In genomic region chrX:24150051-24150790, GRCh38 we compare ENCODE assay signal across 1 cellular context.
TF ChIP-seq lines count a peak whose summit lies in the region.

No MANE protein-coding gene starts in this region.

TF ChIP-seq in K562, 482 proteins besides CTCF, POLR2A, EP300 and RAD21 (continued from another document and continues in another):
- TF ChIP-seq ZBTB33 (CRISPR knock-in tag; IDR thresholded peaks at IDR 0.05): no peak
- no peak for TF ChIP-seq ZNF561 (CRISPR knock-in tag; conservative IDR thresholded peaks at IDR 0.05)
- TF ChIP-seq BCL6 (CRISPR knock-in tag; IDR thresholded peaks at IDR 0.05): no peak
- no peak for TF ChIP-seq RBM39 (optimal IDR thresholded peaks at IDR 0.05; ENCODE audit: low read depth, low read length)
- no peak for TF ChIP-seq ZNF3 (CRISPR knock-in tag; IDR thresholded peaks at IDR 0.05)
- no peak for TF ChIP-seq RBM14 (IDR thresholded peaks at IDR 0.05; ENCODE audit: borderline replicate concordance, insufficient read depth, low read depth, low read length)
- no peak for TF ChIP-seq HOMEZ (CRISPR knock-in tag; IDR thresholded peaks at IDR 0.05)
- no peak for TF ChIP-seq ZNF76 (CRISPR knock-in tag; IDR thresholded peaks at IDR 0.05; ENCODE audit: borderline replicate concordance)
- no peak for TF ChIP-seq RNF2 (IDR thresholded peaks at IDR 0.05)
- no peak for TF ChIP-seq FOXA1 (IDR thresholded peaks at IDR 0.05; ENCODE audit: borderline replicate concordance)
- TF ChIP-seq ZBTB9 (CRISPR knock-in tag; IDR thresholded peaks at IDR 0.05): peak; percentile 45; the same call in 1 of the 2 replicates
- no peak for TF ChIP-seq CBX3 (IDR thresholded peaks at IDR 0.05; ENCODE audit: borderline replicate concordance in 1 of 2, low read length in 2 of 2)
- TF ChIP-seq CHD1 (IDR thresholded peaks at IDR 0.05; ENCODE audit: low read length): no peak
- no peak for TF ChIP-seq FUS (optimal IDR thresholded peaks at IDR 0.05; ENCODE audit: low read depth, low read length)
- no peak for TF ChIP-seq ZNF764 (CRISPR knock-in tag; IDR thresholded peaks at IDR 0.05; ENCODE audit: low read depth)
- no peak for TF ChIP-seq ZBTB5 (IDR thresholded peaks at IDR 0.05)
- no peak for TF ChIP-seq KAT8 (IDR thresholded peaks at IDR 0.05; ENCODE audit: low read depth)
- TF ChIP-seq ZNF274 (IDR thresholded peaks at IDR 0.05; ENCODE audit: borderline replicate concordance, low read depth, low read length): no peak
- no peak for TF ChIP-seq HMG20A (CRISPR knock-in tag; conservative IDR thresholded peaks at IDR 0.05)
- no peak for TF ChIP-seq ZNF12 (CRISPR knock-in tag; IDR thresholded peaks at IDR 0.05)
- TF ChIP-seq GABPA (tag; conservative IDR thresholded peaks at IDR 0.05; ENCODE audit: low read depth): peak; percentile 75
- no peak for TF ChIP-seq FOS (IDR thresholded peaks at IDR 0.05; ENCODE audit: extremely low read depth, insufficient read length)
- TF ChIP-seq SAP30 (IDR thresholded peaks at IDR 0.05; ENCODE audit: borderline replicate concordance, insufficient read depth, low read depth, low read length, poor library complexity, severe bottlenecking): no peak
- TF ChIP-seq ZNF24 (IDR thresholded peaks at IDR 0.05): no peak; the same call in 1 of the 2 replicates
- TF ChIP-seq ZZZ3 (IDR thresholded peaks at IDR 0.05): no peak
- TF ChIP-seq REST (CRISPR knock-in tag; IDR thresholded peaks at IDR 0.05; ENCODE audit: low read depth): 0 out of 2 replicates have a peak, but pooled peaks have one; percentile 33
- TF ChIP-seq ZNF384 (IDR thresholded peaks at IDR 0.05; ENCODE audit: low read depth, low read length): peak; percentile 30; the same call in 1 of the 2 replicates
- peak; percentile 26 for TF ChIP-seq MEIS2 (IDR thresholded peaks at IDR 0.05; ENCODE audit: partially characterized antibody)
- 0 out of 2 replicates have a peak, but pooled peaks have one; percentile 8 for TF ChIP-seq JUN (IDR thresholded peaks at IDR 0.05; ENCODE audit: borderline replicate concordance, low read depth, low read length)
- TF ChIP-seq JUN (CRISPR knock-in tag; IDR thresholded peaks at IDR 0.05; ENCODE audit: borderline replicate concordance): no peak
- no peak for TF ChIP-seq CEBPB (tag; IDR thresholded peaks at IDR 0.05)
- no peak for TF ChIP-seq ZNF347 (CRISPR knock-in tag; IDR thresholded peaks at IDR 0.05; ENCODE audit: low read depth)
- TF ChIP-seq GTF2E2 (tag; IDR thresholded peaks at IDR 0.05): peak; percentile 49; the same call in 1 of the 2 replicates
- no peak for TF ChIP-seq RBM34 (IDR thresholded peaks at IDR 0.05; ENCODE audit: borderline replicate concordance, insufficient read depth, low read length)
- no peak for TF ChIP-seq KLF10 (CRISPR knock-in tag; IDR thresholded peaks at IDR 0.05)
- TF ChIP-seq FIP1L1 (IDR thresholded peaks at IDR 0.05; ENCODE audit: low read depth, low read length, poor library complexity, severe bottlenecking): no peak
- TF ChIP-seq SMAD2 (IDR thresholded peaks at IDR 0.05; ENCODE audit: low read depth, low read length): no peak
- peak in 1 of 2 experiments; percentile 100; a peak in 2 of 4 replicates for TF ChIP-seq ZNF639 (CRISPR knock-in tag; conservative IDR thresholded peaks at IDR 0.05 in 1 of 2, IDR thresholded peaks at IDR 0.05 in 1 of 2)
- TF ChIP-seq SMARCA5 (IDR thresholded peaks at IDR 0.05): no peak
- TF ChIP-seq DDX20 (tag; IDR thresholded peaks at IDR 0.05; ENCODE audit: low read depth): no peak
- TF ChIP-seq ZNF407 (IDR thresholded peaks at IDR 0.05; ENCODE audit: low read depth): no peak
- TF ChIP-seq ZNF41 (CRISPR knock-in tag; conservative IDR thresholded peaks at IDR 0.05): no peak
- TF ChIP-seq HES1 (IDR thresholded peaks at IDR 0.05; ENCODE audit: low read depth): no peak
- TF ChIP-seq CCAR2 (IDR thresholded peaks at IDR 0.05; ENCODE audit: low read depth, low read length): no peak
- TF ChIP-seq ZNF507 (tag; conservative IDR thresholded peaks at IDR 0.05): no peak
